Comparison of ENCODE assay signal across 1 cellular context in genomic region chr6:169921853-169922779, GRCh38.
TF ChIP-seq lines count a peak whose summit lies in the region.

No MANE protein-coding gene starts in this region.

TF ChIP-seq in HepG2, 621 proteins besides CTCF, POLR2A, EP300 and RAD21 (continued from another document and continues in another):
- TF ChIP-seq ZHX2 (IDR thresholded peaks at IDR 0.05; ENCODE audit: low read depth), result no peak
- TF ChIP-seq ZHX2 (CRISPR knock-in tag; IDR thresholded peaks at IDR 0.05; ENCODE audit: borderline replicate concordance), result no peak
- peak; percentile 64; the same call in 1 of the 2 replicates for TF ChIP-seq MEF2D (CRISPR knock-in tag; IDR thresholded peaks at IDR 0.05)
- no peak for TF ChIP-seq ZC3H4 (CRISPR knock-in tag; IDR thresholded peaks at IDR 0.05; ENCODE audit: borderline replicate concordance)
- TF ChIP-seq NR2F2 (IDR thresholded peaks at IDR 0.05; ENCODE audit: borderline replicate concordance, low read depth), result peak; percentile 54; the same call in 1 of the 2 replicates
- peak; percentile 17; the same call in 1 of the 2 replicates for TF ChIP-seq TFAP4 (IDR thresholded peaks at IDR 0.05; ENCODE audit: borderline replicate concordance, low read depth)
- peak; percentile 59; the same call in 1 of the 2 replicates for TF ChIP-seq RXRA (CRISPR knock-in tag; IDR thresholded peaks at IDR 0.05)
- TF ChIP-seq POGZ (CRISPR knock-in tag; IDR thresholded peaks at IDR 0.05), result peak; percentile 75
- TF ChIP-seq SNAI1 (CRISPR knock-in tag; IDR thresholded peaks at IDR 0.05; ENCODE audit: borderline replicate concordance), result no peak
- 0 out of 2 replicates have a peak, but pooled peaks have one; percentile 2 for TF ChIP-seq ZNF563 (CRISPR knock-in tag; IDR thresholded peaks at IDR 0.05)
- no peak for TF ChIP-seq ZNF646 (CRISPR knock-in tag; IDR thresholded peaks at IDR 0.05)
- no peak for TF ChIP-seq KDM5A (IDR thresholded peaks at IDR 0.05; ENCODE audit: borderline replicate concordance, low read length)
- no peak for TF ChIP-seq ZNF337 (CRISPR knock-in tag; IDR thresholded peaks at IDR 0.05; ENCODE audit: borderline replicate concordance, low read depth)
- TF ChIP-seq ZNF570 (CRISPR knock-in tag; IDR thresholded peaks at IDR 0.05; ENCODE audit: borderline replicate concordance), result no peak
- peak; percentile 23; the same call in 1 of the 2 replicates for TF ChIP-seq MAX (IDR thresholded peaks at IDR 0.05)
- no peak for TF ChIP-seq KAT2B (IDR thresholded peaks at IDR 0.05; ENCODE audit: borderline replicate concordance, low read depth, low read length)
- no peak for TF ChIP-seq ZNF431 (CRISPR knock-in tag; IDR thresholded peaks at IDR 0.05; ENCODE audit: borderline replicate concordance, low read depth)
- TF ChIP-seq ZNF713 (CRISPR knock-in tag; IDR thresholded peaks at IDR 0.05), result no peak
- TF ChIP-seq GTF2F1 (IDR thresholded peaks at IDR 0.05; ENCODE audit: low read length), result no peak
- TF ChIP-seq AHDC1 (CRISPR knock-in tag; IDR thresholded peaks at IDR 0.05; ENCODE audit: borderline replicate concordance), result peak; percentile 55; the same call in 1 of the 2 replicates
- TF ChIP-seq MAZ (IDR thresholded peaks at IDR 0.05; ENCODE audit: borderline replicate concordance, low read depth, low read length), result no peak
- TF ChIP-seq MAZ (CRISPR knock-in tag; IDR thresholded peaks at IDR 0.05; ENCODE audit: low read depth), result peak; percentile 35; the same call in 1 of the 2 replicates
- no peak for TF ChIP-seq JARID2 (CRISPR knock-in tag; IDR thresholded peaks at IDR 0.05; ENCODE audit: insufficient replicate concordance)
- peak; percentile 36 for TF ChIP-seq HNRNPLL (IDR thresholded peaks at IDR 0.05; ENCODE audit: low read depth, low read length, poor library complexity, severe bottlenecking)
- TF ChIP-seq BCL3 (CRISPR knock-in tag; IDR thresholded peaks at IDR 0.05), result no peak
- TF ChIP-seq ETS1 (CRISPR knock-in tag; IDR thresholded peaks at IDR 0.05), result no peak
- TF ChIP-seq KDM3A (CRISPR knock-in tag; IDR thresholded peaks at IDR 0.05; ENCODE audit: low read depth), result 0 out of 2 replicates have a peak, but pooled peaks have one; percentile 39
- 0 out of 2 replicates have a peak, but pooled peaks have one; percentile 74 for TF ChIP-seq EED (CRISPR knock-in tag; IDR thresholded peaks at IDR 0.05)
- peak; percentile 53 for TF ChIP-seq PATZ1 (CRISPR knock-in tag; IDR thresholded peaks at IDR 0.05)
- TF ChIP-seq ZNF10 (CRISPR knock-in tag; IDR thresholded peaks at IDR 0.05; ENCODE audit: borderline replicate concordance, low read depth), result no peak
- no peak for TF ChIP-seq ZNF619 (CRISPR knock-in tag; IDR thresholded peaks at IDR 0.05)
- no peak for TF ChIP-seq NFIB (CRISPR knock-in tag; IDR thresholded peaks at IDR 0.05; ENCODE audit: borderline replicate concordance)
- TF ChIP-seq ZNF547 (CRISPR knock-in tag; IDR thresholded peaks at IDR 0.05), result no peak
